Comparison of ENCODE assay signal across 1 cellular context in genomic region chr1:167803358-167804217, GRCh38.
TF ChIP-seq lines count a peak whose summit lies in the region.

No MANE protein-coding gene starts in this region.

TF ChIP-seq in K562, 482 proteins besides CTCF, POLR2A, EP300 and RAD21 (continued from another document and continues in another):
- TF ChIP-seq ZNF407 (IDR thresholded peaks at IDR 0.05; ENCODE audit: low read depth) (no peak), SIN3A (IDR thresholded peaks at IDR 0.05; ENCODE audit: borderline replicate concordance in 2 of 2, control insufficient read depth in 1 of 2, low read depth in 2 of 2, low read length in 2 of 2) (no peak), ZNF133 (CRISPR knock-in tag; IDR thresholded peaks at IDR 0.05) (no peak), ARID2 (IDR thresholded peaks at IDR 0.05) (no peak), ZNF717 (CRISPR knock-in tag; IDR thresholded peaks at IDR 0.05) (no peak), BCOR (IDR thresholded peaks at IDR 0.05) (peak; percentile 24; the same call in 1 of the 2 replicates), HMG20B (CRISPR knock-in tag; IDR thresholded peaks at IDR 0.05) (no peak), CAMTA2 (CRISPR knock-in tag; conservative IDR thresholded peaks at IDR 0.05) (no peak), ZNF316 (IDR thresholded peaks at IDR 0.05) (peak; percentile 98), CCNT2 (IDR thresholded peaks at IDR 0.05; ENCODE audit: borderline replicate concordance, extremely low read depth, insufficient read length, low read depth, low read length) (no peak), TAF1 (IDR thresholded peaks at IDR 0.05; ENCODE audit: control insufficient read depth, extremely low read depth, insufficient read depth, low read length, severe bottlenecking) (no peak), ZNF395 (CRISPR knock-in tag; IDR thresholded peaks at IDR 0.05) (no peak), SMARCE1 (IDR thresholded peaks at IDR 0.05) (peak; percentile 21; the same call in 1 of the 2 replicates), ZBTB11 (CRISPR knock-in tag; IDR thresholded peaks at IDR 0.05) (no peak), MAFG (tag; conservative IDR thresholded peaks at IDR 0.05) (peak; percentile 90), ZBTB43 (CRISPR knock-in tag; IDR thresholded peaks at IDR 0.05) (no peak), MCM2 (IDR thresholded peaks at IDR 0.05; ENCODE audit: low read depth) (no peak), DEAF1 (CRISPR knock-in tag; IDR thresholded peaks at IDR 0.05) (peak; percentile 80), SMAD3 (CRISPR knock-in tag; conservative IDR thresholded peaks at IDR 0.05) (no peak), ZNF583 (CRISPR knock-in tag; IDR thresholded peaks at IDR 0.05) (no peak), HNRNPH1 (optimal IDR thresholded peaks at IDR 0.05; ENCODE audit: low read depth, low read length) (no peak), ATF6 (CRISPR knock-in tag; IDR thresholded peaks at IDR 0.05) (no peak), BDP1 (IDR thresholded peaks at IDR 0.05; ENCODE audit: insufficient read depth, insufficient read length) (no peak), HIVEP1 (CRISPR knock-in tag; IDR thresholded peaks at IDR 0.05) (no peak), ZNF354B (CRISPR knock-in tag; IDR thresholded peaks at IDR 0.05) (no peak), EHMT2 (IDR thresholded peaks at IDR 0.05) (0 out of 2 replicates have a peak, but pooled peaks have one; percentile 26), POLR3A (IDR thresholded peaks at IDR 0.05; ENCODE audit: borderline replicate concordance, extremely low read depth, insufficient read depth, insufficient read length) (no peak), SMARCB1 (IDR thresholded peaks at IDR 0.05; ENCODE audit: insufficient read length, low read depth) (no peak), PRDM10 (IDR thresholded peaks at IDR 0.05; ENCODE audit: partially characterized antibody) (no peak), CREB1 (IDR thresholded peaks at IDR 0.05) (no peak), CREB1 (CRISPR knock-in tag; IDR thresholded peaks at IDR 0.05) (no peak), RCOR1 (IDR thresholded peaks at IDR 0.05; ENCODE audit: borderline replicate concordance in 1 of 2, low read depth in 2 of 2, low read length in 2 of 2) (peak in 1 of 2 experiments; percentile 96; a peak in 2 of 4 replicates), KDM2B (CRISPR knock-in tag; IDR thresholded peaks at IDR 0.05) (no peak), MTA3 (IDR thresholded peaks at IDR 0.05; ENCODE audit: borderline replicate concordance) (no peak), MNT (conservative IDR thresholded peaks at IDR 0.05) (peak; percentile 50 to 66), YBX1 (IDR thresholded peaks at IDR 0.05) (no peak)
